ENCODE assay signal across 8 cellular contexts in genomic region chr2:11234309-11234708, GRCh38.
DNase-seq lines count a peak whose midpoint lies in the region; ATAC-seq, FAIRE-seq and TF ChIP-seq lines count a peak whose summit lies in the region.

No MANE protein-coding gene starts in this region.

- H3K27ac ChIP-seq in HEK293 (ENCODE audit: extremely low read depth, low read depth, low read length) (no peak overlapping the region), HepG2 (ENCODE audit: extremely low read length, insufficient read depth, low read length) (no peak overlapping the region)

- TF ChIP-seq POLR2A in HepG2 (IDR thresholded peaks at IDR 0.05; ENCODE audit: insufficient read depth in 1 of 2, low read depth in 2 of 2, low read length in 2 of 2) = no peak

- peaks cover 88% of the 10 kb centered on the region for H3K79me2 ChIP-seq in HepG2 (ENCODE audit: insufficient read depth, low read length)

- no peaks in the 10 kb centered on the region for H3K9me3 Mint-ChIP-seq in activated T-cell treated with anti-CD3 and anti-CD28 coated beads, Interleukin-2, amount 50 U/mL, for 24 hours
- H3K9me3 Mint-ChIP-seq in activated CD4-positive, alpha-beta memory T cell treated with anti-CD3 and anti-CD28 coated beads, Interleukin-2, amount 10 ng/mL, durations not matched to agents 7 days and 5 days = no peaks in the 10 kb centered on the region

- H2AFZ ChIP-seq in HepG2 (ENCODE audit: low read length) = no peak overlapping the region

- H4K20me1 ChIP-seq in HepG2 (ENCODE audit: insufficient read depth, low read length) = peaks cover 64% of the 10 kb centered on the region

- ATAC-seq in HepG2 = no peak
- no peak for ATAC-seq in mucosa of descending colon

- H3K4me2 ChIP-seq in HepG2 (ENCODE audit: low read depth, low read length) = no peak overlapping the region

- no peaks in the 10 kb centered on the region for H3K27me3 ChIP-seq in HepG2 (ENCODE audit: control insufficient read depth in 1 of 2, insufficient read depth in 2 of 2, low read length in 2 of 2)

- no peak overlapping the region for H3K9ac ChIP-seq in HepG2 (ENCODE audit: insufficient read depth, low read depth, low read length)

- intact Hi-C loops in HepG2 (cut with micrococcal nuclease; ENCODE audit: unreplicated experiment) = loop anchor here (1.0 kb wide), 1 partner anchor 212 kb away; no protein-coding TSS in a partner anchor
- intact Hi-C loops in mucosa of descending colon (cut with DNase I, micrococcal nuclease) = loop anchor here in 1 of 2 donors (10.0 kb wide), 2 partner anchors 110 to 180 kb away; partner anchors contain the start of gene ROCK2

- no peak for TF ChIP-seq RAD21 in HepG2 (CRISPR knock-in tag; IDR thresholded peaks at IDR 0.05)

- TF ChIP-seq CTCF in HEK293 (tag by site-specific recombination; IDR thresholded peaks at IDR 0.05) (peak; percentile 40; the same call in 1 of the 2 replicates), astrocyte of the spinal cord (IDR thresholded peaks at IDR 0.05; ENCODE audit: low read depth, low read length) (peak; percentile 26), HepG2 (CRISPR knock-in tag; IDR thresholded peaks at IDR 0.05) (no peak; the same call in 1 of the 2 replicates), mucosa of descending colon (IDR thresholded peaks at IDR 0.05) (no peak)

- no peak for FAIRE-seq in HepG2 (lab: Jason Lieb, UNC)

- H3K9me3 ChIP-seq in HEK293 (ENCODE audit: control insufficient read depth, insufficient read depth, low read depth, low read length) = no peaks in the 10 kb centered on the region
- no peaks in the 10 kb centered on the region for H3K9me3 ChIP-seq in HepG2 (ENCODE audit: low read length)
- no peaks in the 10 kb centered on the region for H3K9me3 ChIP-seq in mucosa of descending colon

- peaks cover 14% of the 10 kb centered on the region for H3K4me1 Mint-ChIP-seq in activated T-cell treated with anti-CD3 and anti-CD28 coated beads, Interleukin-2, amount 50 U/mL, for 24 hours (ENCODE audit: low read depth)
- H3K4me1 Mint-ChIP-seq in activated CD4-positive, alpha-beta memory T cell treated with anti-CD3 and anti-CD28 coated beads, Interleukin-2, amount 10 ng/mL, durations not matched to agents 7 days and 5 days = peaks cover 6% of the 10 kb centered on the region

- H3K4me3 ChIP-seq in HEK293 (ENCODE audit: low read depth, low read length) (no peak overlapping the region), astrocyte of the spinal cord (ENCODE audit: low read depth, low read length) (no peak overlapping the region), HepG2 (replicated peaks in 1 of 3; ENCODE audit: insufficient read depth in 1 of 3, low read depth in 2 of 3, low read length in 3 of 3) (no peak overlapping the region), mucosa of descending colon (no peak overlapping the region)

- no peaks in the 10 kb centered on the region; a peak in 1 of 3 replicates for H3K36me3 ChIP-seq in HEK293 (ENCODE audit: control insufficient read depth in 2 of 2, insufficient read depth in 1 of 2, low read length in 2 of 2)
- peaks cover 15 to 73% of the 10 kb centered on the region in 2 experiments for H3K36me3 ChIP-seq in HepG2 (replicated peaks in 1 of 2; ENCODE audit: control insufficient read depth in 1 of 2, insufficient read depth in 2 of 2, low read length in 2 of 2)
- no peaks in the 10 kb centered on the region for H3K36me3 ChIP-seq in mucosa of descending colon (ENCODE audit: low read depth)

- POLR2A ChIA-PET in HEK293 (lab: Yijun Ruan, JAX) (no interaction called here), HepG2 (lab: Yijun Ruan, JAX) (no interaction called here)
- POLR2A ChIA-PET in activated CD4-positive, alpha-beta memory T cell treated with anti-CD3 and anti-CD28 coated beads, Interleukin-2, amount 10 ng/mL, durations not matched to agents 7 days and 5 days (lab: Charles Lee) = interaction anchor here (1.8 kb wide), 1 partner anchor 109 kb away, joined by 5 read pairs; no protein-coding TSS in a partner anchor

- no peaks in the 10 kb centered on the region for H3K4me1 ChIP-seq in HEK293 (ENCODE audit: control insufficient read depth, insufficient read depth, low read length)
- H3K4me1 ChIP-seq in HepG2 (ENCODE audit: insufficient read depth, low read length) = no peaks in the 10 kb centered on the region
- H3K4me1 ChIP-seq in mucosa of descending colon (ENCODE audit: low read depth) = no peaks in the 10 kb centered on the region

- in situ Hi-C loops in astrocyte of the spinal cord (cut with HindIII; ENCODE audit: low sequenced_read_pairs) = no loop called here
- in situ Hi-C loops in HepG2 (cut with HindIII; ENCODE audit: extremely low pct_ligation_motif_present, low pct_unique_long_range_greater_than_20kb) = no loop called here

- 93% methylated on average over 1 of the region's 1 CpG for WGBS in HepG2 (ENCODE audit: low lambda C conversion rate)

- CTCF ChIA-PET in HEK293 (lab: Yijun Ruan, JAX) (interaction anchor here (0.6 to 3.3 kb wide), 11 partner anchors 30 to 349 kb away, joined by 3 to 28 read pairs (median 5); no protein-coding TSS in a partner anchor), HepG2 (lab: Yijun Ruan, JAX; ENCODE audit: low intra/inter-chr PET ratio, low total read pairs) (interaction anchor here (0.8 to 0.9 kb wide), 2 partner anchors 177 to 212 kb away, joined by 3 read pairs; no protein-coding TSS in a partner anchor)
- CTCF ChIA-PET in activated CD4-positive, alpha-beta memory T cell treated with anti-CD3 and anti-CD28 coated beads, Interleukin-2, amount 10 ng/mL, durations not matched to agents 7 days and 5 days (lab: Charles Lee) = interaction anchor here (0.7 to 1.6 kb wide), 3 partner anchors 79 to 213 kb away, joined by 3 to 4 read pairs (median 3); partner anchors contain the start of gene SLC66A3

- no TSS peak for BruUV-seq in HepG2 (replicated peaks; lab: Mats Ljungman, UMichigan)

- no peaks in the 10 kb centered on the region for H3K27me3 Mint-ChIP-seq in activated T-cell treated with anti-CD3 and anti-CD28 coated beads, Interleukin-2, amount 50 U/mL, for 24 hours
- no peaks in the 10 kb centered on the region for H3K27me3 Mint-ChIP-seq in activated CD4-positive, alpha-beta memory T cell treated with anti-CD3 and anti-CD28 coated beads, Interleukin-2, amount 10 ng/mL, durations not matched to agents 7 days and 5 days

- no peak overlapping the region for H3K4me3 Mint-ChIP-seq in activated T-cell treated with anti-CD3 and anti-CD28 coated beads, Interleukin-2, amount 50 U/mL, for 24 hours
- no peak overlapping the region for H3K4me3 Mint-ChIP-seq in activated CD4-positive, alpha-beta memory T cell treated with anti-CD3 and anti-CD28 coated beads, Interleukin-2, amount 10 ng/mL, durations not matched to agents 7 days and 5 days

- no peak overlapping the region for H3K27ac Mint-ChIP-seq in activated T-cell treated with anti-CD3 and anti-CD28 coated beads, Interleukin-2, amount 50 U/mL, for 24 hours
- H3K27ac Mint-ChIP-seq in activated CD4-positive, alpha-beta memory T cell treated with anti-CD3 and anti-CD28 coated beads, Interleukin-2, amount 10 ng/mL, durations not matched to agents 7 days and 5 days = no peak overlapping the region

- TF ChIP-seq EP300 in HepG2 (IDR thresholded peaks at IDR 0.05; ENCODE audit: low read depth in 2 of 2, low read length in 2 of 2) (no peak), HepG2 (CRISPR knock-in tag; IDR thresholded peaks at IDR 0.05; ENCODE audit: borderline replicate concordance) (no peak)

- DNase-seq in AG08395 (ENCODE audit: low spot score) = peak; percentile 14
- no peak for DNase-seq in astrocyte of the spinal cord (ENCODE audit: low read depth, low spot score)
- no peak for DNase-seq in HepG2 (ENCODE audit: low spot score)
- DNase-seq in mucosa of descending colon = no peak
- DNase-seq in NCI-H526 treated with DMSO at 0.1 percent for 48 hours (lab: John Stamatoyannopoulos, UW) = no peak
- no peak for DNase-seq in activated T-cell treated with anti-CD3 and anti-CD28 coated beads, Interleukin-2, amount 50 U/mL, for 24 hours
- no peak for DNase-seq in activated CD4-positive, alpha-beta memory T cell treated with anti-CD3 and anti-CD28 coated beads, Interleukin-2, amount 10 ng/mL, durations not matched to agents 7 days and 5 days

- peaks cover 6% of the 10 kb centered on the region for H3K36me3 Mint-ChIP-seq in activated T-cell treated with anti-CD3 and anti-CD28 coated beads, Interleukin-2, amount 50 U/mL, for 24 hours (ENCODE audit: low read depth)
- peaks cover 5% of the 10 kb centered on the region for H3K36me3 Mint-ChIP-seq in activated CD4-positive, alpha-beta memory T cell treated with anti-CD3 and anti-CD28 coated beads, Interleukin-2, amount 10 ng/mL, durations not matched to agents 7 days and 5 days (ENCODE audit: low read depth)

TF ChIP-seq in HEK293, 187 proteins besides CTCF, POLR2A, EP300 and RAD21:
- TF ChIP-seq ZBTB6 (tag by site-specific recombination; IDR thresholded peaks at IDR 0.05) = no peak
- TF ChIP-seq ZNF654 (tag by site-specific recombination; IDR thresholded peaks at IDR 0.05; ENCODE audit: low read depth) = peak; percentile 52
- TF ChIP-seq ZFP3 (tag by site-specific recombination; IDR thresholded peaks at IDR 0.05; ENCODE audit: low read depth) = no peak
- no peak for TF ChIP-seq ZBTB17 (tag by site-specific recombination; IDR thresholded peaks at IDR 0.05)
- TF ChIP-seq ZNF114 (tag by site-specific recombination; IDR thresholded peaks at IDR 0.05) = no peak
TF ChIP-seq in HEK293: peak in this region for 1.

TF ChIP-seq in HepG2, 621 proteins besides CTCF, POLR2A, EP300 and RAD21 (continues in another document):
- no peak for TF ChIP-seq JARID2 (CRISPR knock-in tag; IDR thresholded peaks at IDR 0.05; ENCODE audit: insufficient replicate concordance)
- no peak for TF ChIP-seq ZNF234 (CRISPR knock-in tag; conservative IDR thresholded peaks at IDR 0.05)
- TF ChIP-seq HNF4G (IDR thresholded peaks at IDR 0.05; ENCODE audit: borderline replicate concordance, low read depth, low read length) = no peak
- no peak for TF ChIP-seq HNF4G (CRISPR knock-in tag; IDR thresholded peaks at IDR 0.05; ENCODE audit: borderline replicate concordance, low read depth)
- TF ChIP-seq MYPOP (CRISPR knock-in tag; IDR thresholded peaks at IDR 0.05) = no peak
- peak; percentile 58 for TF ChIP-seq STAG1 (CRISPR knock-in tag; IDR thresholded peaks at IDR 0.05)
- TF ChIP-seq YY1 (IDR thresholded peaks at IDR 0.05; ENCODE audit: insufficient read depth, insufficient replicate concordance, low read depth, low read length) = no peak
- no peak for TF ChIP-seq ZKSCAN1 (IDR thresholded peaks at IDR 0.05; ENCODE audit: low read length)
- TF ChIP-seq SMC3 (IDR thresholded peaks at IDR 0.05; ENCODE audit: low read length) = peak; percentile 22; the same call in 1 of the 2 replicates
- peak; percentile 15 for TF ChIP-seq AGO2 (optimal IDR thresholded peaks at IDR 0.05; ENCODE audit: low read depth, low read length)

Comparison
In these comparisons a context has a peak if more than half of its experiments do, and no peak if none do; other contexts are left out.
1. CTCF ChIP-seq: peak in HEK293 (single experiment) and astrocyte of the spinal cord (single experiment); none in HepG2 (single experiment) and mucosa of descending colon (single experiment).